ENCODE assay signal across 1 cellular context in genomic region chrX:68656473-68656872, GRCh38. TPM values are rescaled to one million over a fixed set of nuclear protein-coding genes. Genes with fewer than 3 reads are reported as not detected.
"Had no signal": no experiment of that assay in that cellular context is flagged by ENCODE, and none has a peak within 500 bp of the region (broad histone marks: within the 10 kb centered on the region; RNA-seq: fewer than 3 reads in every experiment).

No MANE protein-coding gene starts in this region.

RNA-seq across cellular contexts. Expression of gene STARD8, which starts 9.0 kb away (rescaled TPM):
- total RNA-seq: OCI-LY7 had no signal
